In the genomic region with DNA sequence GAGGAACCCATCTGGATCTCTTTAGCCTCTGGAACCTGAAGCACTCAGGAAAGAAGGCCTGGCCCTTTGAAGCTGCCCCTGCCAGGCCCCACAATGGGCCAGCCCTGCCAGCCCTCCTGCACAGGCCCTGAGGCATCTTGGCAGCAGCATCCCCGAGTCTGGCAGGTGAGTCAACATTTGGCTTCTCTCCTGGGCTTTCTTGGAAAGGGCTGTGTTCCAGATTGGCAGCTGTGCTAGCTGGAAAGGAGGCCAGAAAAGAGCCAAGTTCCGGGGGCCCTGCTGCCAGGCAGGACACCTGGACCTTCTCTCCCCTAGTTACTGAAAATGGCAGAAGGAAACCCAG, we compare ENCODE assay signal across 9 cellular contexts.
DNase-seq lines count a peak whose midpoint lies in the region; ATAC-seq and TF ChIP-seq lines count a peak whose summit lies in the region.
"Had no signal": no experiment of that assay in that cellular context is flagged by ENCODE, and none has a peak within 500 bp of the region (broad histone marks: within the 10 kb centered on the region; RNA-seq: fewer than 3 reads in every experiment).

No MANE protein-coding gene starts in this region.

- peaks cover 0 to 45% of the 10 kb centered on the region in 2 experiments; a peak in 2 of 4 replicates for H3K4me1 ChIP-seq in SK-N-SH (ENCODE audit: control insufficient read depth in 1 of 2, insufficient read depth in 2 of 2, low read depth in 1 of 2, low read length in 1 of 2)
- H3K4me1 ChIP-seq in effector memory CD4-positive, alpha-beta T cell (ENCODE audit: control insufficient read depth, insufficient read depth, low read length, poor library complexity, severe bottlenecking): peaks cover 2% of the 10 kb centered on the region

- CTCF ChIA-PET in SK-N-SH (lab: Yijun Ruan, JAX): interaction anchor here (0.6 to 8.6 kb wide), 3 partner anchors 43 to 160 kb away, joined by 3 to 143 read pairs (median 3); no protein-coding TSS in a partner anchor

- DNase-seq in HK-2 (ENCODE audit: unreplicated experiment) (peak; percentile 2), SK-N-SH (peak; percentile 78), Right ventricle myocardium superior (peak; percentile 80)
- no peak for DNase-seq in effector memory CD4-positive, alpha-beta T cell
- DNase-seq: T-helper 2 cell had no signal

- H3F3A ChIP-seq in SK-N-SH (replicated peaks; ENCODE audit: insufficient read depth): no peaks in the 10 kb centered on the region

- peak; percentile 90 to 95 for TF ChIP-seq EP300 in SK-N-SH (IDR thresholded peaks at IDR 0.05; ENCODE audit: borderline replicate concordance in 1 of 2, low read depth in 1 of 2, low read length in 1 of 2)

- H3K79me2 ChIP-seq in SK-N-SH (ENCODE audit: insufficient read depth): no peaks in the 10 kb centered on the region

- no peak overlapping the region for H3K4me2 ChIP-seq in SK-N-SH

- no peak for TF ChIP-seq CTCF in SK-N-SH (IDR thresholded peaks at IDR 0.05)

- H3K9ac ChIP-seq in SK-N-SH: no peak overlapping the region

- ATAC-seq in Right ventricle myocardium superior (ENCODE audit: poor library complexity): peak; percentile 99
- ATAC-seq in HG03025 (IDR thresholded peaks at IDR 0.05; ENCODE audit: low FRiP score, unreplicated experiment): no peak
- no peak for ATAC-seq in GM19463 (IDR thresholded peaks at IDR 0.05; ENCODE audit: unreplicated experiment)
- no peak for ATAC-seq in HG03565 (IDR thresholded peaks at IDR 0.05; ENCODE audit: unreplicated experiment)

- H3K9me2 ChIP-seq in SK-N-SH: no peaks in the 10 kb centered on the region

- no peaks in the 10 kb centered on the region for H3K36me3 ChIP-seq in SK-N-SH (replicated peaks in 1 of 2; ENCODE audit: control insufficient read depth in 1 of 2, insufficient read depth in 2 of 2, low read length in 1 of 2)
- H3K36me3 ChIP-seq in effector memory CD4-positive, alpha-beta T cell (ENCODE audit: control insufficient read depth, insufficient read depth, low read length): no peaks in the 10 kb centered on the region

- WGBS in SK-N-SH (ENCODE audit: low lambda C conversion rate): 6% methylated on average over 1 of the region's 2 CpGs

- H4K20me1 ChIP-seq in SK-N-SH (ENCODE audit: insufficient read depth): no peaks in the 10 kb centered on the region

- intact Hi-C loops in Right ventricle myocardium superior (cut with DNase I): loop anchor here (10.0 kb wide), 1 partner anchor 164 kb away; no protein-coding TSS in a partner anchor

- no peaks in the 10 kb centered on the region for H3K9me3 ChIP-seq in SK-N-SH
- no peaks in the 10 kb centered on the region for H3K9me3 ChIP-seq in effector memory CD4-positive, alpha-beta T cell (ENCODE audit: control insufficient read depth, low read length)

- no peak overlapping the region for H3K4me3 ChIP-seq in SK-N-SH (ENCODE audit: low read depth in 2 of 2, low read length in 1 of 2)
- H3K4me3 ChIP-seq in effector memory CD4-positive, alpha-beta T cell (ENCODE audit: insufficient read depth, low read depth, low read length, poor library complexity, severe bottlenecking): no peak overlapping the region

- H2AFZ ChIP-seq in SK-N-SH (ENCODE audit: low read depth): no peak overlapping the region

- TF ChIP-seq RAD21 in SK-N-SH (IDR thresholded peaks at IDR 0.05; ENCODE audit: low read length): peak; percentile 46

- POLR2A ChIA-PET in SK-N-SH (lab: Yijun Ruan, JAX): no interaction called here

- H3K27me3 ChIP-seq in SK-N-SH (ENCODE audit: insufficient read depth): no peaks in the 10 kb centered on the region
- H3K27me3 ChIP-seq in effector memory CD4-positive, alpha-beta T cell (replicated peaks; ENCODE audit: control insufficient read depth, insufficient read depth, low read length, poor library complexity, severe bottlenecking): no peaks in the 10 kb centered on the region

- H3K27ac ChIP-seq in SK-N-SH (ENCODE audit: low read depth in 2 of 2, low read length in 1 of 2) (peak overlapping the region in 1 of 2 experiments; percentile 85; a peak in 2 of 4 replicates), temporal lobe (ENCODE audit: low read depth, low read length) (peak overlapping the region; percentile 99)
- H3K27ac ChIP-seq in effector memory CD4-positive, alpha-beta T cell (ENCODE audit: insufficient read depth, low read length, poor library complexity, severe bottlenecking): no peak overlapping the region

TF ChIP-seq in SK-N-SH, 30 proteins besides CTCF, POLR2A, EP300 and RAD21 (continues in another document):
- TF ChIP-seq ELF1 (IDR thresholded peaks at IDR 0.05) (peak; percentile 52; the same call in 1 of the 2 replicates), NFIC (IDR thresholded peaks at IDR 0.05; ENCODE audit: borderline replicate concordance) (peak; percentile 100), PBX3 (IDR thresholded peaks at IDR 0.05) (peak; percentile 91), MXI1 (IDR thresholded peaks at IDR 0.05; ENCODE audit: low read depth, low read length) (no peak), EZH2phosphoT487 (IDR thresholded peaks at IDR 0.05; ENCODE audit: borderline replicate concordance, low read depth) (no peak), USF1 (IDR thresholded peaks at IDR 0.05; ENCODE audit: borderline replicate concordance, low read depth) (no peak), SIN3A (IDR thresholded peaks at IDR 0.05; ENCODE audit: borderline replicate concordance, low read depth, low read length) (no peak; the same call in 1 of the 2 replicates), SMC3 (IDR thresholded peaks at IDR 0.05; ENCODE audit: low read depth, low read length) (no peak), FOXM1 (IDR thresholded peaks at IDR 0.05; ENCODE audit: low read depth) (peak; percentile 85; the same call in 1 of the 2 replicates), MEF2A (IDR thresholded peaks at IDR 0.05; ENCODE audit: borderline replicate concordance, low read depth) (0 out of 2 replicates have a peak, but pooled peaks have one; percentile 26), NRF1 (IDR thresholded peaks at IDR 0.05; ENCODE audit: low read depth, low read length) (no peak)
- TF ChIP-seq, protein P1, sequence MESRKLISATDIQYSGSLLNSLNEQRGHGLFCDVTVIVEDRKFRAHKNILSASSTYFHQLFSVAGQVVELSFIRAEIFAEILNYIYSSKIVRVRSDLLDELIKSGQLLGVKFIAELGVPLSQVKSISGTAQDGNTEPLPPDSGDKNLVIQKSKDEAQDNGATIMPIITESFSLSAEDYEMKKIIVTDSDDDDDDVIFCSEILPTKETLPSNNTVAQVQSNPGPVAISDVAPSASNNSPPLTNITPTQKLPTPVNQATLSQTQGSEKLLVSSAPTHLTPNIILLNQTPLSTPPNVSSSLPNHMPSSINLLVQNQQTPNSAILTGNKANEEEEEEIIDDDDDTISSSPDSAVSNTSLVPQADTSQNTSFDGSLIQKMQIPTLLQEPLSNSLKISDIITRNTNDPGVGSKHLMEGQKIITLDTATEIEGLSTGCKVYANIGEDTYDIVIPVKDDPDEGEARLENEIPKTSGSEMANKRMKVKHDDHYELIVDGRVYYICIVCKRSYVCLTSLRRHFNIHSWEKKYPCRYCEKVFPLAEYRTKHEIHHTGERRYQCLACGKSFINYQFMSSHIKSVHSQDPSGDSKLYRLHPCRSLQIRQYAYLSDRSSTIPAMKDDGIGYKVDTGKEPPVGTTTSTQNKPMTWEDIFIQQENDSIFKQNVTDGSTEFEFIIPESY (IDR thresholded peaks at IDR 0.05; ENCODE audit: borderline replicate concordance, low read depth): peak; percentile 84; the same call in 1 of the 2 replicates
- TF ChIP-seq, protein P2, sequence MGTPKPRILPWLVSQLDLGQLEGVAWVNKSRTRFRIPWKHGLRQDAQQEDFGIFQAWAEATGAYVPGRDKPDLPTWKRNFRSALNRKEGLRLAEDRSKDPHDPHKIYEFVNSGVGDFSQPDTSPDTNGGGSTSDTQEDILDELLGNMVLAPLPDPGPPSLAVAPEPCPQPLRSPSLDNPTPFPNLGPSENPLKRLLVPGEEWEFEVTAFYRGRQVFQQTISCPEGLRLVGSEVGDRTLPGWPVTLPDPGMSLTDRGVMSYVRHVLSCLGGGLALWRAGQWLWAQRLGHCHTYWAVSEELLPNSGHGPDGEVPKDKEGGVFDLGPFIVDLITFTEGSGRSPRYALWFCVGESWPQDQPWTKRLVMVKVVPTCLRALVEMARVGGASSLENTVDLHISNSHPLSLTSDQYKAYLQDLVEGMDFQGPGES (IDR thresholded peaks at IDR 0.05; ENCODE audit: low read depth, low read length): no peak

Comparison
In these comparisons a context has a peak if more than half of its experiments do, and no peak if none do; other contexts are left out.
1. DNase-seq: peak in HK-2 (single experiment), SK-N-SH (single experiment) and Right ventricle myocardium superior (single experiment); none in effector memory CD4-positive, alpha-beta T cell (0 of 3).